8 cellular contexts compared by ENCODE assay signal in genomic region chr7:38177621-38178003, GRCh38. TPM values are rescaled to one million over a fixed set of nuclear protein-coding genes. Genes with fewer than 3 reads are reported as not detected.
DNase-seq lines count a peak whose midpoint lies in the region; ATAC-seq and TF ChIP-seq lines count a peak whose summit lies in the region.

No MANE protein-coding gene starts in this region.

- peak overlapping the region; percentile 97 for H3K4me3 Mint-ChIP-seq in T-helper 1 cell treated with Interleukin-12 subunit alpha and Interleukin-12 subunit beta and Interleukin-4 antibody, amounts not matched to agents 30 μg/mL and 1 μg/mL, for 36 hours
- H3K4me3 Mint-ChIP-seq in WTC11 = peak overlapping the region; percentile 91

- CTCF ChIA-PET in WTC11 (lab: Charles Lee) = interaction anchor here (0.6 to 1.8 kb wide), 9 partner anchors 10 to 276 kb away, joined by 3 to 19 read pairs (median 6); partner anchors contain the start of gene SFRP4

- peaks cover 0 to 3% (median 0%) of the 10 kb centered on the region in 5 donors for H3K9me3 ChIP-seq in subcutaneous abdominal adipose tissue (ENCODE audit: control insufficient read depth in 5 of 5, low read length in 5 of 5)

- H3K9ac ChIP-seq in subcutaneous abdominal adipose tissue (ENCODE audit: low read length in 5 of 5) = peak overlapping the region; percentile 60 to 94 (median 83)

- ATAC-seq in WTC11 = peak; percentile 2
- no peak for ATAC-seq in GM21737 (IDR thresholded peaks at IDR 0.05; ENCODE audit: unreplicated experiment)
- ATAC-seq in activated CD4-positive, CD25-positive, alpha-beta regulatory T cell treated with anti-CD3 and anti-CD28 coated beads, Interleukin-2, amount 50 U/mL, for 24 hours = no peak

- H3K4me1 ChIP-seq in subcutaneous abdominal adipose tissue (ENCODE audit: control insufficient read depth in 5 of 5, insufficient read depth in 5 of 5, low read length in 5 of 5) = peaks cover 6 to 33% (median 24%) of the 10 kb centered on the region in 5 donors

- H3K36me3 Mint-ChIP-seq in T-helper 1 cell treated with Interleukin-12 subunit alpha and Interleukin-12 subunit beta and Interleukin-4 antibody, amounts not matched to agents 30 μg/mL and 1 μg/mL, for 36 hours (ENCODE audit: low read depth) = no peaks in the 10 kb centered on the region
- H3K36me3 Mint-ChIP-seq in WTC11 = no peaks in the 10 kb centered on the region

- DNase-seq in T-helper 1 cell = no peak
- no peak for DNase-seq in WTC11 (ENCODE audit: low spot score)
- DNase-seq in stimulated activated CD4-positive, alpha-beta T cell treated with anti-CD3 and anti-CD28 coated beads, Interleukin-2, amount 100 ng/mL, for 24 hours = no peak

- POLR2A ChIA-PET in WTC11 (lab: Charles Lee) = interaction anchor here (0.9 kb wide), 1 partner anchor 38 kb away, joined by 3 read pairs; no protein-coding TSS in a partner anchor

- H3K27me3 Mint-ChIP-seq in T-helper 1 cell treated with Interleukin-12 subunit alpha and Interleukin-12 subunit beta and Interleukin-4 antibody, amounts not matched to agents 30 μg/mL and 1 μg/mL, for 36 hours (ENCODE audit: low read depth) = peaks cover 4% of the 10 kb centered on the region
- H3K27me3 Mint-ChIP-seq in WTC11 (ENCODE audit: low read depth) = peaks cover 13% of the 10 kb centered on the region

- peak overlapping the region; percentile 94 for H3K27ac Mint-ChIP-seq in T-helper 1 cell treated with Interleukin-12 subunit alpha and Interleukin-12 subunit beta and Interleukin-4 antibody, amounts not matched to agents 30 μg/mL and 1 μg/mL, for 36 hours
- peak overlapping the region; percentile 98 for H3K27ac Mint-ChIP-seq in WTC11

- no peak for TF ChIP-seq CTCF in WTC11 (IDR thresholded peaks at IDR 0.05)

- peaks cover 4% of the 10 kb centered on the region for H3K9me3 Mint-ChIP-seq in T-helper 1 cell treated with Interleukin-12 subunit alpha and Interleukin-12 subunit beta and Interleukin-4 antibody, amounts not matched to agents 30 μg/mL and 1 μg/mL, for 36 hours
- H3K9me3 Mint-ChIP-seq in WTC11 = peaks cover 28% of the 10 kb centered on the region

- H3K27ac ChIP-seq in subcutaneous abdominal adipose tissue (ENCODE audit: low read depth, low read length) = peak overlapping the region; percentile 94

- peaks cover 31% of the 10 kb centered on the region for H3K4me1 Mint-ChIP-seq in T-helper 1 cell treated with Interleukin-12 subunit alpha and Interleukin-12 subunit beta and Interleukin-4 antibody, amounts not matched to agents 30 μg/mL and 1 μg/mL, for 36 hours (ENCODE audit: low read depth)
- peaks cover 18% of the 10 kb centered on the region for H3K4me1 Mint-ChIP-seq in WTC11

- H3K27me3 ChIP-seq in subcutaneous abdominal adipose tissue (ENCODE audit: control insufficient read depth in 5 of 5, insufficient read depth in 4 of 5, low read length in 5 of 5) = no peaks in the 10 kb centered on the region

- H3K4me3 ChIP-seq in iPS-11a (ENCODE audit: low read depth, low read length) = peak overlapping the region; percentile 93
- H3K4me3 ChIP-seq in subcutaneous abdominal adipose tissue (ENCODE audit: low read depth in 1 of 5, low read length in 5 of 5) = peak overlapping the region; percentile 88 to 91 (median 90)

- no peaks in the 10 kb centered on the region for H3K36me3 ChIP-seq in subcutaneous abdominal adipose tissue (ENCODE audit: control insufficient read depth in 5 of 5, insufficient read depth in 5 of 5, low read length in 5 of 5)

TF ChIP-seq in WTC11, 78 proteins besides CTCF, POLR2A, EP300 and RAD21:
- no peak for TF ChIP-seq RORB (CRISPR knock-in tag; IDR thresholded peaks at IDR 0.05)
- TF ChIP-seq FOXP4 (CRISPR knock-in tag; IDR thresholded peaks at IDR 0.05) = no peak
- TF ChIP-seq ZNF396 (CRISPR knock-in tag; IDR thresholded peaks at IDR 0.05; ENCODE audit: borderline replicate concordance) = no peak
- no peak for TF ChIP-seq CREB1 (CRISPR knock-in tag; IDR thresholded peaks at IDR 0.05)
- TF ChIP-seq PRDM15 (CRISPR knock-in tag; IDR thresholded peaks at IDR 0.05) = no peak
- TF ChIP-seq ZNF219 (CRISPR knock-in tag; IDR thresholded peaks at IDR 0.05; ENCODE audit: borderline replicate concordance) = no peak
- TF ChIP-seq ETV6 (CRISPR knock-in tag; IDR thresholded peaks at IDR 0.05) = no peak
- no peak for TF ChIP-seq E2F1 (CRISPR knock-in tag; IDR thresholded peaks at IDR 0.05)
- no peak for TF ChIP-seq SOX15 (CRISPR knock-in tag; IDR thresholded peaks at IDR 0.05)
- no peak for TF ChIP-seq ZNF138 (CRISPR knock-in tag; conservative IDR thresholded peaks at IDR 0.05)
- no peak for TF ChIP-seq ZNF281 (CRISPR knock-in tag; IDR thresholded peaks at IDR 0.05)
- no peak for TF ChIP-seq IRF1 (CRISPR knock-in tag; IDR thresholded peaks at IDR 0.05)

RNA-seq across cellular contexts. Expression of gene STARD3NL, which starts 0.4 kb away (rescaled TPM):
- 30.6 to 33.1 TPM (median 32.2 TPM) in 3 replicates for total RNA-seq in WTC11 (2021)
